17 cellular contexts compared by ENCODE assay signal in the genomic region with DNA sequence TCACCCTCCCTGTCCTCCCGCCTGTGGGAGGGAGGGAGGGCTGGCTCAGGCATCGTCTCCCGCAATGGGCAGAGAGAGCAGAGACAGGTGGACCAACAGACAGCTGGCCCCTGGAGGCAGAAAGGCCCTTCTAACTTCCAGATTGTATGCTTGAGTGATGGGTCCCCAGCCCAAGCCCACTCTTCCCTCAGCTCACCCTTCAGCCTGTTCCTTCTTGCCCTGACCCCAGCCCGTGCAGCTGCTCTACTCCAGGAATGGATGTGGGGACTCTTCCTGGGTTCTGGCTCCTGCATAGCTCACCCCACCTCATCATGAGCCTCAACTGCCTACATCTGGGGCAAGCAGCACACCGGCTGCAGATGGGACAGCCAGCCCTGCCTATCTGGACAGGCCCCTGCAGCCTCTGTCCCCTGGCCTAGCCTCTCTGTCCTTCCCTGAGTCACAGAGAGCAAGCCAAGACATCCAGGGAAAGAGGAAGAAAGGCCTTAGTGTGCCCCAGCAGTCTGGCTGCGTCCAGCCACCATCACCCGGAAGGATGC. TPM values are rescaled to one million over a fixed set of nuclear protein-coding genes. Genes with fewer than 3 reads are reported as not detected.
DNase-seq lines count a peak whose midpoint lies in the region; ATAC-seq, FAIRE-seq and TF ChIP-seq lines count a peak whose summit lies in the region.
"Had no signal": no experiment of that assay in that cellular context is flagged by ENCODE, and none has a peak within 500 bp of the region (broad histone marks: within the 10 kb centered on the region; RNA-seq: fewer than 3 reads in every experiment).

No MANE protein-coding gene starts in this region.

- H3K4me2 ChIP-seq in BLaER1 treated with 17β-estradiol and CSF1 and Interleukin-3, amounts not matched to agents 10 nM and 100 nM = peak overlapping the region; percentile 65 to 93 (median 85)

- H3K4me3 ChIP-seq in BLaER1 treated with 17β-estradiol and CSF1 and Interleukin-3, amounts not matched to agents 10 nM and 100 nM = no peak overlapping the region
- H3K4me3 ChIP-seq in kidney (ENCODE audit: low read length in 2 of 2) (no peak overlapping the region), rectal smooth muscle tissue (ENCODE audit: low read length) (no peak overlapping the region), WERI-Rb-1 (ENCODE audit: low read depth, low read length) (no peak overlapping the region)
- H3K4me3 ChIP-seq: A549 had no signal

- DNase-seq in kidney = peak; percentile 43
- no peak for DNase-seq in omental fat pad (ENCODE audit: low spot score)
- DNase-seq in WERI-Rb-1 = no peak
- DNase-seq in NCI-H1436 treated with DMSO at 0.1 percent for 48 hours (lab: John Stamatoyannopoulos, UW) = no peak
- DNase-seq: CD4-positive, CD25-positive, alpha-beta regulatory T cell; DMS53; GF-D8 had no signal

- H3K36me3 ChIP-seq in BLaER1 treated with 17β-estradiol and CSF1 and Interleukin-3, amounts not matched to agents 10 nM and 100 nM = no peaks in the 10 kb centered on the region
- H3K36me3 ChIP-seq in kidney (ENCODE audit: control insufficient read depth in 1 of 2, insufficient read depth in 2 of 2, low read length in 2 of 2) = no peaks in the 10 kb centered on the region
- H3K36me3 ChIP-seq in rectal smooth muscle tissue (ENCODE audit: control insufficient read depth, insufficient read depth, low read length) = no peaks in the 10 kb centered on the region
- no peaks in the 10 kb centered on the region for H3K36me3 ChIP-seq in WERI-Rb-1

- no peak for ATAC-seq in omental fat pad (ENCODE audit: low FRiP score)
- ATAC-seq: HCT116 had no signal

- FAIRE-seq in kidney (lab: Jason Lieb, UNC) = no peak
- FAIRE-seq: A549, GM19239, H54, HTR-8/SVneo had no signal

- no peak for TF ChIP-seq CTCF in kidney (IDR thresholded peaks at IDR 0.05; ENCODE audit: borderline replicate concordance, extremely low read depth, insufficient read depth)
- TF ChIP-seq CTCF in omental fat pad (IDR thresholded peaks at IDR 0.05) = no peak
- TF ChIP-seq CTCF in WERI-Rb-1 (IDR thresholded peaks at IDR 0.05; ENCODE audit: low read depth, low read length) = no peak

- intact Hi-C loops in kidney (cut with DNase I) = no loop called here

- H3K27ac ChIP-seq in BLaER1 treated with 17β-estradiol and CSF1 and Interleukin-3, amounts not matched to agents 10 nM and 100 nM = peak overlapping the region in 7 of 11 experiments; percentile 45 to 67 (median 60); a peak in 12 of 22 replicates
- H3K27ac ChIP-seq in angular gyrus (ENCODE audit: low read depth, low read length) = peak overlapping the region; percentile 70
- H3K27ac ChIP-seq in kidney (ENCODE audit: low read depth in 2 of 2, low read length in 2 of 2) = no peak overlapping the region
- no peak overlapping the region for H3K27ac ChIP-seq in rectal smooth muscle tissue (ENCODE audit: low read depth, low read length)
- H3K27ac ChIP-seq in WERI-Rb-1 = no peak overlapping the region

- H3K9ac ChIP-seq in BLaER1 treated with 17β-estradiol and CSF1 and Interleukin-3, amounts not matched to agents 10 nM and 100 nM = peak overlapping the region in 6 of 11 experiments; percentile 27 to 55 (median 46); a peak in 4 of 22 replicates
- H3K9ac ChIP-seq in kidney (ENCODE audit: low read length in 2 of 2) = no peak overlapping the region
- H3K9ac ChIP-seq in rectal smooth muscle tissue (ENCODE audit: low read length) = peak overlapping the region; percentile 21

- peaks cover 11 to 25% (median 19%) of the 10 kb centered on the region in 11 experiments; a peak in 20 of 22 replicates for H3K27me3 ChIP-seq in BLaER1 treated with 17β-estradiol and CSF1 and Interleukin-3, amounts not matched to agents 10 nM and 100 nM
- H3K27me3 ChIP-seq in rectal smooth muscle tissue (ENCODE audit: control insufficient read depth, insufficient read depth, low read length) (peaks cover 3% of the 10 kb centered on the region), WERI-Rb-1 (ENCODE audit: insufficient read depth, low read depth, severe bottlenecking) (no peaks in the 10 kb centered on the region)

- H3K4me1 ChIP-seq in BLaER1 treated with 17β-estradiol and CSF1 and Interleukin-3, amounts not matched to agents 10 nM and 100 nM = peaks cover 34 to 59% (median 47%) of the 10 kb centered on the region in 10 experiments
- H3K4me1 ChIP-seq in kidney (ENCODE audit: control insufficient read depth in 1 of 2, insufficient read depth in 1 of 2, low read depth in 1 of 2, low read length in 2 of 2) = no peaks in the 10 kb centered on the region
- no peaks in the 10 kb centered on the region for H3K4me1 ChIP-seq in rectal smooth muscle tissue (ENCODE audit: control insufficient read depth, insufficient read depth, low read length)

- H3K9me3 ChIP-seq in BLaER1 treated with 17β-estradiol and CSF1 and Interleukin-3, amounts not matched to agents 10 nM and 100 nM (replicated peaks in 1 of 11) = no peaks in the 10 kb centered on the region
- H3K9me3 ChIP-seq in kidney (ENCODE audit: control insufficient read depth in 1 of 2, low read length in 2 of 2) = no peaks in the 10 kb centered on the region
- H3K9me3 ChIP-seq in WERI-Rb-1 (ENCODE audit: severe bottlenecking) = no peaks in the 10 kb centered on the region
- H3K9me3 ChIP-seq: A549 had no signal

- H4K20me1 ChIP-seq in BLaER1 treated with 17β-estradiol and CSF1 and Interleukin-3, amounts not matched to agents 10 nM and 100 nM = no peaks in the 10 kb centered on the region

RNA-seq across cellular contexts. Expression of a gene that starts 11.5 kb away (rescaled TPM):
- total RNA-seq in kidney (2.0 TPM), omental fat pad (not detected)
- polyA plus RNA-seq in kidney (ENCODE audit: insufficient read depth, low read depth, low replicate concordance) = 34.8 TPM
- total RNA-seq: CD4-positive, CD25-positive, alpha-beta regulatory T cell had no signal
- polyA plus RNA-seq: A549; AG04450; BJ; CD4-positive, CD25-positive, alpha-beta regulatory T cell had no signal

RNA-seq across cellular contexts. Expression of a gene that starts 22.1 kb away (rescaled TPM):
- total RNA-seq in kidney = 5.6 TPM
- 14.3 TPM for polyA plus RNA-seq in kidney (ENCODE audit: insufficient read depth, low read depth, low replicate concordance)
- total RNA-seq in omental fat pad = 1 to 10 TPM in 1 of 4 donors, under 1 TPM in 2, not detected in 1; 0.84 to 7.9 (median 0.94) TPM
- polyA plus RNA-seq: AG04450, BJ had no signal

RNA-seq across cellular contexts. Expression of a gene that starts 43.2 kb away (rescaled TPM):
- total RNA-seq in kidney (0.31 TPM), omental fat pad (not detected)
- polyA plus RNA-seq in kidney (ENCODE audit: insufficient read depth, low read depth, low replicate concordance) = 0.26 TPM
- polyA plus RNA-seq: AG04450; BJ; CD4-positive, CD25-positive, alpha-beta regulatory T cell had no signal

RNA-seq across cellular contexts. Expression of a gene that starts 57.2 kb away (rescaled TPM):
- total RNA-seq in kidney (74.3 TPM), omental fat pad (10 to 100 TPM; 57.0 to 88.1 (median 74.7) TPM)
- polyA plus RNA-seq in kidney (ENCODE audit: insufficient read depth, low read depth, low replicate concordance) = 373 TPM

Comparison
In these comparisons a context has a peak if more than half of its experiments do, and no peak if none do; other contexts are left out.
1. H3K27ac ChIP-seq: peak in BLaER1 treated with 17β-estradiol and CSF1 and Interleukin-3, amounts not matched to agents 10 nM and 100 nM (7 of 11) and angular gyrus (single experiment); none in kidney (0 of 2), rectal smooth muscle tissue (single experiment) and WERI-Rb-1 (single experiment).
2. H3K9ac ChIP-seq: peak in BLaER1 treated with 17β-estradiol and CSF1 and Interleukin-3, amounts not matched to agents 10 nM and 100 nM (6 of 11) and rectal smooth muscle tissue (single experiment); none in kidney (0 of 2).